Comparison of ENCODE assay signal across 2 cellular contexts in the genomic region with DNA sequence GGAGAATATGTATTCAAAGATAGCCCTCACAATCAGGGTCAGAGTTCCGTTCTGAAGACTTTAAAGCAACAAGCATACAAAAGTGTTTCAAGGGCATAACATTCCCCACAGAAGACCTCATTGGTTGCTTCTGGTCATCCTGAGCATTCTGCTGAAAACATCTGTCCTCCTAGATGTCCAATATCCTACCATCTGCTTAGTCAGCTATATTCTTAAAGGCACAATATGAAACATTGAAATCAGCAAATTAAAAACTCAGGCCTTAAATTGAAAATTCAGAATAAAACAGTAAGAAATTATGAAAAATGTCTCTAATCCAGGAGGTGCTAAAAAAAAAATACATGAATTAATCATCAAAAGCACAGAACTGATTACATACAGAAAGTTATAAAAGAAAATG.
A peak's percentile ranks its signal among the peaks of the same experiment; 100 is the strongest.
TF ChIP-seq lines count a peak whose summit lies in the region.

No MANE protein-coding gene starts in this region.

TF ChIP-seq in IMR-90, 13 proteins besides CTCF, POLR2A, EP300 and RAD21:
- TF ChIP-seq, protein P1, sequence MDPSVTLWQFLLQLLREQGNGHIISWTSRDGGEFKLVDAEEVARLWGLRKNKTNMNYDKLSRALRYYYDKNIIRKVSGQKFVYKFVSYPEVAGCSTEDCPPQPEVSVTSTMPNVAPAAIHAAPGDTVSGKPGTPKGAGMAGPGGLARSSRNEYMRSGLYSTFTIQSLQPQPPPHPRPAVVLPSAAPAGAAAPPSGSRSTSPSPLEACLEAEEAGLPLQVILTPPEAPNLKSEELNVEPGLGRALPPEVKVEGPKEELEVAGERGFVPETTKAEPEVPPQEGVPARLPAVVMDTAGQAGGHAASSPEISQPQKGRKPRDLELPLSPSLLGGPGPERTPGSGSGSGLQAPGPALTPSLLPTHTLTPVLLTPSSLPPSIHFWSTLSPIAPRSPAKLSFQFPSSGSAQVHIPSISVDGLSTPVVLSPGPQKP (IDR thresholded peaks at IDR 0.05; ENCODE audit: borderline replicate concordance, low read depth, low read length), result no peak
- peak; percentile 81 for TF ChIP-seq MAFK (IDR thresholded peaks at IDR 0.05; ENCODE audit: low read depth, low read length)
TF ChIP-seq in IMR-90: peak in this region for 1.

TF ChIP-seq in H1, 55 proteins besides CTCF, POLR2A, EP300 and RAD21:
- TF ChIP-seq MAFK (IDR thresholded peaks at IDR 0.05; ENCODE audit: low read depth, low read length) (peak; percentile 47; the same call in 1 of the 2 replicates), CHD1 (IDR thresholded peaks at IDR 0.05; ENCODE audit: low read depth, low read length) (no peak)
